Comparison of ENCODE assay signal across 1 cellular context in genomic region chr13:102686024-102686423, GRCh38.
TF ChIP-seq lines count a peak whose summit lies in the region.

No MANE protein-coding gene starts in this region.

TF ChIP-seq in H1, 55 proteins besides CTCF, POLR2A, EP300 and RAD21:
- no peak for TF ChIP-seq RNF2 (IDR thresholded peaks at IDR 0.05; ENCODE audit: borderline replicate concordance, low read depth, low read length, missing control alignments, poor library complexity, severe bottlenecking)
- TF ChIP-seq SIX5 (IDR thresholded peaks at IDR 0.05; ENCODE audit: low read depth, low read length) = no peak
- TF ChIP-seq E2F6 (IDR thresholded peaks at IDR 0.05) = no peak
- TF ChIP-seq TBP (IDR thresholded peaks at IDR 0.05; ENCODE audit: low read depth, low read length) = no peak
- no peak for TF ChIP-seq SP2 (IDR thresholded peaks at IDR 0.05; ENCODE audit: low read length)
- TF ChIP-seq CREB1 (IDR thresholded peaks at IDR 0.05) = no peak
- TF ChIP-seq BCL11A (IDR thresholded peaks at IDR 0.05; ENCODE audit: low read depth in 2 of 2, low read length in 2 of 2) = no peak
